In genomic region chr22:20463324-20464095, GRCh38 we compare ENCODE assay signal across 9 cellular contexts. TPM values are rescaled to one million over a fixed set of nuclear protein-coding genes. Genes with fewer than 3 reads are reported as not detected.
A peak's percentile ranks its signal among the peaks of the same experiment; 100 is the strongest.
DNase-seq lines count a peak whose midpoint lies in the region; ATAC-seq and TF ChIP-seq lines count a peak whose summit lies in the region.
"Had no signal": no experiment of that assay in that cellular context is flagged by ENCODE, and none has a peak within 500 bp of the region (broad histone marks: within the 10 kb centered on the region; RNA-seq: fewer than 3 reads in every experiment).

No MANE protein-coding gene starts in this region.

- H3K27ac Mint-ChIP-seq in WTC11: peak overlapping the region; percentile 53

- TF ChIP-seq CTCF in WTC11 (IDR thresholded peaks at IDR 0.05): no peak

- WGBS in right cardiac atrium: 53% methylated on average over 2 of the region's 2 CpGs

- H3K9me3 Mint-ChIP-seq in WTC11: no peaks in the 10 kb centered on the region

- H3K4me3 ChIP-seq in right cardiac atrium (ENCODE audit: low read length): no peak overlapping the region

- H3K27ac ChIP-seq in right cardiac atrium (ENCODE audit: low read length): no peak overlapping the region
- H3K27ac ChIP-seq: KMS-11 had no signal

- H3K4me1 ChIP-seq in right cardiac atrium (ENCODE audit: control insufficient read depth, insufficient read depth, low read length): peaks cover 2% of the 10 kb centered on the region

- H3K36me3 Mint-ChIP-seq in WTC11: no peaks in the 10 kb centered on the region

- H3K27me3 Mint-ChIP-seq in WTC11 (ENCODE audit: low read depth): no peaks in the 10 kb centered on the region

- intact Hi-C loops in right cardiac atrium (cut with DNase I): no loop called here

- no peak overlapping the region for H3K4me3 Mint-ChIP-seq in WTC11

- CTCF ChIA-PET in WTC11 (lab: Charles Lee): interaction anchor here (0.6 to 4.8 kb wide), 6 partner anchors 24 to 144 kb away, joined by 3 to 31 read pairs (median 4); partner anchors contain the start of gene DGCR6L

- POLR2A ChIA-PET in WTC11 (lab: Charles Lee): no interaction called here

- DNase-seq in AML-193 (lab: John Stamatoyannopoulos, UW) (peak; percentile 82 to 86), KBM-7 (peak; percentile 68), WTC11 (ENCODE audit: low spot score) (no peak), right cardiac atrium (peak in 1 of 3 donors; percentile 27), COLO668 (lab: John Stamatoyannopoulos, UW; ENCODE audit: unreplicated experiment) (no peak), NCI-H1092 treated with DMSO at 0.1 percent for 48 hours (lab: John Stamatoyannopoulos, UW) (no peak)

- no peaks in the 10 kb centered on the region for H3K9me3 ChIP-seq in right cardiac atrium (ENCODE audit: control insufficient read depth, low read length)

- peaks cover 20% of the 10 kb centered on the region for H3K4me1 Mint-ChIP-seq in WTC11

- no peaks in the 10 kb centered on the region for H3K27me3 ChIP-seq in right cardiac atrium (ENCODE audit: control insufficient read depth, insufficient read depth)

- ATAC-seq in WTC11 (no peak), right cardiac atrium (peak; percentile 10 to 45), HG02852 (IDR thresholded peaks at IDR 0.05; ENCODE audit: unreplicated experiment) (no peak), HG02623 (IDR thresholded peaks at IDR 0.05; ENCODE audit: unreplicated experiment) (no peak)

- in situ Hi-C loops in KBM-7 (cut with MboI; ENCODE audit: low pct_unique_long_range_greater_than_20kb, low sequenced_read_pairs): no loop called here

TF ChIP-seq in WTC11, 78 proteins besides CTCF, POLR2A, EP300 and RAD21 (continues in another document):
- no peak for TF ChIP-seq NR1H2 (CRISPR knock-in tag; IDR thresholded peaks at IDR 0.05)
- no peak for TF ChIP-seq FOXJ3 (CRISPR knock-in tag; IDR thresholded peaks at IDR 0.05; ENCODE audit: borderline replicate concordance)
- no peak for TF ChIP-seq EMX1 (CRISPR knock-in tag; IDR thresholded peaks at IDR 0.05)
- TF ChIP-seq RELA (CRISPR knock-in tag; IDR thresholded peaks at IDR 0.05; ENCODE audit: borderline replicate concordance): no peak
- TF ChIP-seq ERG (CRISPR knock-in tag; IDR thresholded peaks at IDR 0.05): no peak
- no peak for TF ChIP-seq GTF2I (CRISPR knock-in tag; conservative IDR thresholded peaks at IDR 0.05)
- TF ChIP-seq ZNF281 (CRISPR knock-in tag; IDR thresholded peaks at IDR 0.05): no peak
- no peak for TF ChIP-seq ZNF263 (CRISPR knock-in tag; IDR thresholded peaks at IDR 0.05; ENCODE audit: low read depth)
- TF ChIP-seq TCF7 (CRISPR knock-in tag; IDR thresholded peaks at IDR 0.05; ENCODE audit: low read depth): no peak
- no peak for TF ChIP-seq ATF2 (CRISPR knock-in tag; IDR thresholded peaks at IDR 0.05; ENCODE audit: borderline replicate concordance, low read depth)
- no peak for TF ChIP-seq NFE2L1 (CRISPR knock-in tag; IDR thresholded peaks at IDR 0.05)
- no peak for TF ChIP-seq ATF6 (CRISPR knock-in tag; IDR thresholded peaks at IDR 0.05)
- TF ChIP-seq CBFB (CRISPR knock-in tag; IDR thresholded peaks at IDR 0.05; ENCODE audit: low read depth): no peak
- TF ChIP-seq ATF3 (CRISPR knock-in tag; conservative IDR thresholded peaks at IDR 0.05): no peak

RNA-seq across cellular contexts. Expression of gene SCARF2, which starts 25.9 kb away (rescaled TPM):
- total RNA-seq in WTC11 (2021) (17.4 to 26.3 TPM (median 17.5 TPM) in 3 replicates), right cardiac atrium (1 to 10 TPM; 4.6 to 7.1 (median 4.9) TPM)
- 2.9 TPM for polyA plus RNA-seq in right cardiac atrium

RNA-seq across cellular contexts. Expression of gene KLHL22, which starts 32.1 kb away (rescaled TPM):
- total RNA-seq in WTC11 (2021): 9.9 to 15.7 TPM (median 12.1 TPM) in 3 replicates
- total RNA-seq in right cardiac atrium: 10 to 100 TPM; 17.9 to 25.8 (median 20.6) TPM
- polyA plus RNA-seq in right cardiac atrium: 19.1 TPM

RNA-seq across cellular contexts. Expression of gene MED15, which starts 43.9 kb away (rescaled TPM):
- total RNA-seq in WTC11 (2021) (60.9 to 67.7 TPM (median 62.6 TPM) in 3 replicates), right cardiac atrium (10 to 100 TPM; 47.3 to 53.4 (median 50.1) TPM)
- 30.9 TPM for polyA plus RNA-seq in right cardiac atrium

Comparison
In these comparisons a context has a peak if more than half of its experiments do, and no peak if none do; other contexts are left out.
1. DNase-seq: peak in AML-193 (2 of 2) and KBM-7 (single experiment); none in WTC11 (single experiment), COLO668 (single experiment) and NCI-H1092 treated with DMSO at 0.1 percent for 48 hours (single experiment).
2. ATAC-seq: peak in right cardiac atrium (2 of 2); none in WTC11 (single experiment), HG02852 (single experiment) and HG02623 (single experiment).